ENCODE assay signal across 18 cellular contexts in genomic region chr4:111360906-111361305, GRCh38.
A peak's percentile ranks its signal among the peaks of the same experiment; 100 is the strongest.
DNase-seq lines count a peak whose midpoint lies in the region; ATAC-seq, FAIRE-seq and TF ChIP-seq lines count a peak whose summit lies in the region.
"Had no signal": no experiment of that assay in that cellular context is flagged by ENCODE, and none has a peak within 500 bp of the region (broad histone marks: within the 10 kb centered on the region; RNA-seq: fewer than 3 reads in every experiment).

No MANE protein-coding gene starts in this region.

- H3K27me3 Mint-ChIP-seq in activated T-cell treated with anti-CD3 and anti-CD28 coated beads, Interleukin-2, amount 50 U/mL, for 72 hours (ENCODE audit: low read depth): no peaks in the 10 kb centered on the region
- no peaks in the 10 kb centered on the region for H3K27me3 Mint-ChIP-seq in activated T-cell treated with anti-CD3 and anti-CD28 coated beads, Interleukin-2, amount 50 U/mL, for 4 hours (ENCODE audit: low read depth)
- H3K27me3 Mint-ChIP-seq in Caco-2 (ENCODE audit: insufficient read depth, unreplicated experiment): peaks cover 4% of the 10 kb centered on the region
- H3K27me3 Mint-ChIP-seq: CD4-positive, CD25-positive, alpha-beta regulatory T cell; IgD-negative memory B cell had no signal

- FAIRE-seq in frontal cortex (lab: Jason Lieb, UNC): no peak
- FAIRE-seq: G401.6, GM19239, H1 had no signal

- H3K9me3 ChIP-seq in Caco-2: no peaks in the 10 kb centered on the region
- H3K9me3 ChIP-seq: HAP-1 had no signal

- intact Hi-C loops in Caco-2 (cut with micrococcal nuclease; ENCODE audit: unreplicated experiment): no loop called here

- H3K36me3 Mint-ChIP-seq in activated T-cell treated with anti-CD3 and anti-CD28 coated beads, Interleukin-2, amount 50 U/mL, for 72 hours (ENCODE audit: insufficient read depth in 2 of 2): no peaks in the 10 kb centered on the region
- H3K36me3 Mint-ChIP-seq in activated T-cell treated with anti-CD3 and anti-CD28 coated beads, Interleukin-2, amount 50 U/mL, for 4 hours (ENCODE audit: insufficient read depth): no peaks in the 10 kb centered on the region
- H3K36me3 Mint-ChIP-seq in Caco-2 (ENCODE audit: insufficient read depth, unreplicated experiment): no peaks in the 10 kb centered on the region
- H3K36me3 Mint-ChIP-seq: CD4-positive, CD25-positive, alpha-beta regulatory T cell; IgD-negative memory B cell had no signal

- no TSS peak for BruUV-seq in Caco-2 (replicated peaks; lab: Mats Ljungman, UMichigan)

- no peaks in the 10 kb centered on the region for H3K27me3 ChIP-seq in Caco-2 (replicated peaks; ENCODE audit: control insufficient read depth, insufficient read depth, low read length)
- H3K27me3 ChIP-seq: BLaER1 treated with 17β-estradiol and CSF1 and Interleukin-3, amounts not matched to agents 10 nM and 100 nM had no signal

- H3K36me3 ChIP-seq in Caco-2 (ENCODE audit: control insufficient read depth, insufficient read depth, low read length): no peaks in the 10 kb centered on the region
- H3K36me3 ChIP-seq: BLaER1 treated with 17β-estradiol and CSF1 and Interleukin-3, amounts not matched to agents 10 nM and 100 nM; HAP-1 had no signal

- no peak overlapping the region for H3K27ac Mint-ChIP-seq in activated T-cell treated with anti-CD3 and anti-CD28 coated beads, Interleukin-2, amount 50 U/mL, for 72 hours
- H3K27ac Mint-ChIP-seq in Caco-2 (ENCODE audit: unreplicated experiment): no peak overlapping the region
- H3K27ac Mint-ChIP-seq: CD4-positive, CD25-positive, alpha-beta regulatory T cell; IgD-negative memory B cell had no signal

- POLR2A ChIA-PET in Caco-2 (lab: Charles Lee): no interaction called here

- peaks cover 4 to 9% of the 10 kb centered on the region in 2 donors for H3K9me3 Mint-ChIP-seq in activated T-cell treated with anti-CD3 and anti-CD28 coated beads, Interleukin-2, amount 50 U/mL, for 72 hours
- H3K9me3 Mint-ChIP-seq in activated T-cell treated with anti-CD3 and anti-CD28 coated beads, Interleukin-2, amount 50 U/mL, for 4 hours: peaks cover 7% of the 10 kb centered on the region
- H3K9me3 Mint-ChIP-seq in Caco-2 (ENCODE audit: unreplicated experiment): no peaks in the 10 kb centered on the region

- no peak overlapping the region for H3K4me3 Mint-ChIP-seq in activated T-cell treated with anti-CD3 and anti-CD28 coated beads, Interleukin-2, amount 50 U/mL, for 72 hours
- H3K4me3 Mint-ChIP-seq in activated T-cell treated with anti-CD3 and anti-CD28 coated beads, Interleukin-2, amount 50 U/mL, for 4 hours: no peak overlapping the region
- H3K4me3 Mint-ChIP-seq in Caco-2 (ENCODE audit: unreplicated experiment): no peak overlapping the region
- H3K4me3 Mint-ChIP-seq: CD4-positive, CD25-positive, alpha-beta regulatory T cell; IgD-negative memory B cell had no signal

- TF ChIP-seq CTCF in fibroblast of mammary gland (conservative IDR thresholded peaks at IDR 0.05; ENCODE audit: control insufficient read depth, insufficient read depth, low read depth, low read length) (no peak), Caco-2 (IDR thresholded peaks at IDR 0.05; ENCODE audit: insufficient read depth in 1 of 2, low read depth in 1 of 2, low read length in 1 of 2, severe bottlenecking in 1 of 2, unreplicated experiment in 1 of 2) (no peak)

- H3K4me1 Mint-ChIP-seq in activated T-cell treated with anti-CD3 and anti-CD28 coated beads, Interleukin-2, amount 50 U/mL, for 72 hours (ENCODE audit: low read depth): no peaks in the 10 kb centered on the region
- no peaks in the 10 kb centered on the region for H3K4me1 Mint-ChIP-seq in activated T-cell treated with anti-CD3 and anti-CD28 coated beads, Interleukin-2, amount 50 U/mL, for 4 hours (ENCODE audit: low read depth)
- H3K4me1 Mint-ChIP-seq in Caco-2 (ENCODE audit: low read depth, unreplicated experiment): no peaks in the 10 kb centered on the region
- H3K4me1 Mint-ChIP-seq: CD4-positive, CD25-positive, alpha-beta regulatory T cell; IgD-negative memory B cell had no signal

- ATAC-seq in activated T-cell treated with anti-CD3 and anti-CD28 coated beads, Interleukin-2, amount 50 U/mL, for 72 hours (replicated peaks in 1 of 2): peak; percentile 32 to 53
- ATAC-seq in activated T-cell treated with anti-CD3 and anti-CD28 coated beads, Interleukin-2, amount 50 U/mL, for 4 hours: no peak

- DNase-seq in activated T-cell treated with anti-CD3 and anti-CD28 coated beads, Interleukin-2, amount 50 U/mL, for 72 hours: no peak
- DNase-seq in activated T-cell treated with anti-CD3 and anti-CD28 coated beads, Interleukin-2, amount 50 U/mL, for 4 hours: no peak
- DNase-seq in M059J (ENCODE audit: low read depth) (peak; percentile 15), fibroblast of mammary gland (ENCODE audit: low read depth) (peak; percentile 34), frontal cortex (ENCODE audit: low spot score in 2 of 2) (no peak), Caco-2 (no peak), GDM1 (lab: John Stamatoyannopoulos, UW) (no peak)
- DNase-seq: AML-193; Calu3; CD4-positive, CD25-positive, alpha-beta regulatory T cell; DMS 273 treated with DMSO at 0.1 percent for 48 hours; KG1 had no signal

- no peak overlapping the region for H3K4me3 ChIP-seq in fibroblast of mammary gland (ENCODE audit: control insufficient read depth, low read depth, low read length)
- H3K4me3 ChIP-seq in Caco-2 (ENCODE audit: low read depth, low read length): no peak overlapping the region
- H3K4me3 ChIP-seq: BLaER1 treated with 17β-estradiol and CSF1 and Interleukin-3, amounts not matched to agents 10 nM and 100 nM; HAP-1 had no signal

- H3K4me1 ChIP-seq in Caco-2: no peaks in the 10 kb centered on the region
- H3K4me1 ChIP-seq: BLaER1 treated with 17β-estradiol and CSF1 and Interleukin-3, amounts not matched to agents 10 nM and 100 nM; HAP-1 had no signal

- CTCF ChIA-PET in Caco-2 (lab: Charles Lee): no interaction called here

Comparison
In these comparisons a context has a peak if more than half of its experiments do, and no peak if none do; other contexts are left out.
1. ATAC-seq: peak in activated T-cell treated with anti-CD3 and anti-CD28 coated beads, Interleukin-2, amount 50 U/mL, for 72 hours (2 of 2); none in activated T-cell treated with anti-CD3 and anti-CD28 coated beads, Interleukin-2, amount 50 U/mL, for 4 hours (0 of 2).
2. DNase-seq: peak in M059J (single experiment) and fibroblast of mammary gland (single experiment); none in activated T-cell treated with anti-CD3 and anti-CD28 coated beads, Interleukin-2, amount 50 U/mL, for 72 hours (0 of 2), activated T-cell treated with anti-CD3 and anti-CD28 coated beads, Interleukin-2, amount 50 U/mL, for 4 hours (single experiment), frontal cortex (0 of 2), Caco-2 (0 of 2) and GDM1 (single experiment).